ENCODE assay signal across 1 cellular context in genomic region chr3:192039593-192039992, GRCh38.
TF ChIP-seq lines count a peak whose summit lies in the region.

No MANE protein-coding gene starts in this region.

TF ChIP-seq in HepG2, 621 proteins besides CTCF, POLR2A, EP300 and RAD21 (continued from another document):
- TF ChIP-seq KIAA2018 (CRISPR knock-in tag; IDR thresholded peaks at IDR 0.05; ENCODE audit: borderline replicate concordance) (no peak), MLX (CRISPR knock-in tag; IDR thresholded peaks at IDR 0.05) (no peak)
TF ChIP-seq in HepG2: peak in this region for 2.
